ENCODE assay signal across 17 cellular contexts in genomic region chr11:131692151-131692550, GRCh38.
"Had no signal": no experiment of that assay in that cellular context is flagged by ENCODE, and none has a peak within 500 bp of the region (broad histone marks: within the 10 kb centered on the region; RNA-seq: fewer than 3 reads in every experiment).

No MANE protein-coding gene starts in this region.

- DNase-seq: activated B cell treated with CpG ODN at 0.5 μM for 24 hours; activated effector memory CD4-positive, alpha-beta T cell treated with Interleukin-2 at 50 U/mL for 16 hours; activated naive CD4-positive, alpha-beta T cell treated with anti-CD3 and anti-CD28 coated beads, Interleukin-2, amount 50 U/mL, for 16 hours; aorta; cerebellar nuclear complex; effector CD4-positive, alpha-beta T cell; esophagus squamous epithelium; lower lobe of right lung; sigmoid colon had no signal

- ATAC-seq: stimulated activated memory B cell treated with anti-CD40 and anti-IgM and Interleukin-4, amounts not matched to agents 10 μg/mL and 1 μg/mL and 100 μg/mL, for 72 hours had no signal

- H3K9me3 Mint-ChIP-seq: activated B cell treated with CpG ODN at 0.5 μM for 24 hours; activated CD4-positive, alpha-beta memory T cell treated with anti-CD3 and anti-CD28 coated beads, Interleukin-2, amount 10 ng/mL, durations not matched to agents 7 days and 5 days; activated T-cell treated with anti-CD3 and anti-CD28 coated beads, Interleukin-2, amount 50 U/mL, for 24 hours; natural killer cell treated with Interleukin-12 subunit alpha and Interleukin-12 subunit beta and Interleukin-15 and Interleukin-18, amount 100 ng/mL, for 72 hours; type B pancreatic cell had no signal

- H3K36me3 Mint-ChIP-seq: natural killer cell treated with Interleukin-12 subunit alpha and Interleukin-12 subunit beta and Interleukin-15 and Interleukin-18, amount 100 ng/mL, for 72 hours; stimulated activated memory B cell treated with anti-CD40 and anti-IgM and Interleukin-4, amounts not matched to agents 10 μg/mL and 1 μg/mL and 100 μg/mL, for 72 hours; type B pancreatic cell had no signal

- H2AFZ ChIP-seq: hepatocyte had no signal

- H3K27ac Mint-ChIP-seq: activated B cell treated with CpG ODN at 0.5 μM for 24 hours; activated CD4-positive, alpha-beta memory T cell treated with anti-CD3 and anti-CD28 coated beads, Interleukin-2, amount 10 ng/mL, durations not matched to agents 7 days and 5 days; activated T-cell treated with anti-CD3 and anti-CD28 coated beads, Interleukin-2, amount 50 U/mL, for 24 hours; natural killer cell treated with Interleukin-12 subunit alpha and Interleukin-12 subunit beta and Interleukin-15 and Interleukin-18, amount 100 ng/mL, for 72 hours; stimulated activated memory B cell treated with anti-CD40 and anti-IgM and Interleukin-4, amounts not matched to agents 10 μg/mL and 1 μg/mL and 100 μg/mL, for 72 hours; type B pancreatic cell had no signal

- H3K79me2 ChIP-seq: hepatocyte had no signal

- H3K27me3 ChIP-seq: testis had no signal

- H3K9me3 ChIP-seq: esophagus squamous epithelium, lower lobe of right lung, neutrophil, sigmoid colon, testis had no signal

- H3K4me1 Mint-ChIP-seq: activated B cell treated with CpG ODN at 0.5 μM for 24 hours had no signal

- H3K4me3 ChIP-seq: esophagus squamous epithelium, hepatocyte, lower lobe of right lung, sigmoid colon had no signal

- H3K4me3 Mint-ChIP-seq: activated B cell treated with CpG ODN at 0.5 μM for 24 hours; activated CD4-positive, alpha-beta memory T cell treated with anti-CD3 and anti-CD28 coated beads, Interleukin-2, amount 10 ng/mL, durations not matched to agents 7 days and 5 days; activated T-cell treated with anti-CD3 and anti-CD28 coated beads, Interleukin-2, amount 50 U/mL, for 24 hours; natural killer cell treated with Interleukin-12 subunit alpha and Interleukin-12 subunit beta and Interleukin-15 and Interleukin-18, amount 100 ng/mL, for 72 hours; stimulated activated memory B cell treated with anti-CD40 and anti-IgM and Interleukin-4, amounts not matched to agents 10 μg/mL and 1 μg/mL and 100 μg/mL, for 72 hours; type B pancreatic cell had no signal

- H3K4me1 ChIP-seq: lower lobe of right lung, testis had no signal

- H3K27ac ChIP-seq: esophagus squamous epithelium, hepatocyte, lower lobe of right lung, neutrophil, sigmoid colon, testis had no signal

- H3K36me3 ChIP-seq: esophagus squamous epithelium, lower lobe of right lung, neutrophil, sigmoid colon had no signal
